26 cellular contexts compared by ENCODE assay signal in the genomic region with DNA sequence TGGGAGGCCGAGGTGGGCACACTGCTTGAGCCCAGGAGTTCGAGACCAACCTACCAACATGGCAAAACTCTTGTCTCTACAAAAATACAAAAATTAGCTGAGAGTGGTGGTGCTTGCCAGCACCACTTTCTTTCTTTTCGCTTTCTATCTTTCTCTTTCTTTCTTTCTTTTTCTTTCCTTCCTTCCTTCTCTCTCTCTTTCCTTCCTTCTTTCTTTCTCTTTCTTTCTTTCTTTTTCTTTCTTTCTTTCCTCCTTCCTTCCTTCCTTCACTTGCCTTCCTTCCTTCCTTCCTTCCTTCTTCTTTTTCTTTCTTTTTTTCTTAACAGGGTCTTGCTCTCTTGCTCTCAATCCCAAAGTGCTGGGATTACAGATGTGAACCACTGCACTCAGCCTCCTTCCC.
"Had no signal": no experiment of that assay in that cellular context is flagged by ENCODE, and none has a peak within 500 bp of the region (broad histone marks: within the 10 kb centered on the region; RNA-seq: fewer than 3 reads in every experiment).

No MANE protein-coding gene starts in this region.

- DNase-seq: colonic mucosa; cortex of kidney; effector CD8-positive, alpha-beta T cell; effector memory CD8-positive, alpha-beta T cell; endodermal cell; erythroblast; foreskin keratinocyte; gastrocnemius medialis; glutamatergic neuron; head of caudate nucleus; heart right ventricle; hippocampal formation; left cardiac atrium; left lung; left ventricle myocardium superior; lower lobe of right lung; mesenchymal stem cell; mucosa of descending colon; naive B cell had no signal

- H3K4me3 Mint-ChIP-seq: dendritic cell treated with granulocyte-macrophage colony-stimulating factor and Interleukin-4, amounts not matched to agents 40 ng/mL and 50 ng/mL, for 4 days; effector memory CD8-positive, alpha-beta T cell; endodermal cell; mesothelial cell of epicardium; naive B cell had no signal

- H3K4me1 Mint-ChIP-seq: endodermal cell, naive B cell had no signal

- H3K36me3 ChIP-seq: colonic mucosa, esophagus muscularis mucosa, gastrocnemius medialis, heart right ventricle, left lung, lower lobe of right lung had no signal

- H3K9me3 Mint-ChIP-seq: dendritic cell treated with granulocyte-macrophage colony-stimulating factor and Interleukin-4, amounts not matched to agents 40 ng/mL and 50 ng/mL, for 4 days; effector memory CD8-positive, alpha-beta T cell had no signal

- H3K4me1 ChIP-seq: colonic mucosa, esophagus muscularis mucosa, foreskin keratinocyte, gastrocnemius medialis, heart right ventricle, left lung, lower lobe of right lung had no signal

- H3K9me3 ChIP-seq: colonic mucosa, esophagus muscularis mucosa, gastrocnemius medialis, left lung, lower lobe of right lung, mucosa of descending colon had no signal

- ATAC-seq: effector memory CD8-positive, alpha-beta T cell; foreskin keratinocyte; gastrocnemius medialis; heart right ventricle; left cardiac atrium; left lung; left ventricle myocardium superior; lower lobe of right lung; mucosa of descending colon had no signal

- H3K4me3 ChIP-seq: colonic mucosa, esophagus muscularis mucosa, gastrocnemius medialis, heart right ventricle, left lung, lower lobe of right lung, mucosa of descending colon had no signal

- H3K27ac ChIP-seq: colonic mucosa, epithelial cell of prostate, esophagus muscularis mucosa, foreskin keratinocyte, gastrocnemius medialis, heart right ventricle, left lung, lower lobe of right lung had no signal

- H3K27me3 ChIP-seq: colonic mucosa, esophagus muscularis mucosa, foreskin keratinocyte, gastrocnemius medialis, heart right ventricle, left lung had no signal

- FAIRE-seq: endometrium, islet of Langerhans, keratinocyte had no signal

- H3K27ac Mint-ChIP-seq: dendritic cell treated with granulocyte-macrophage colony-stimulating factor and Interleukin-4, amounts not matched to agents 40 ng/mL and 50 ng/mL, for 4 days; effector memory CD8-positive, alpha-beta T cell; endodermal cell; mesothelial cell of epicardium; naive B cell had no signal

- H3K36me3 Mint-ChIP-seq: mesothelial cell of epicardium, naive B cell had no signal
